ENCODE assay signal across 9 cellular contexts in the genomic region with DNA sequence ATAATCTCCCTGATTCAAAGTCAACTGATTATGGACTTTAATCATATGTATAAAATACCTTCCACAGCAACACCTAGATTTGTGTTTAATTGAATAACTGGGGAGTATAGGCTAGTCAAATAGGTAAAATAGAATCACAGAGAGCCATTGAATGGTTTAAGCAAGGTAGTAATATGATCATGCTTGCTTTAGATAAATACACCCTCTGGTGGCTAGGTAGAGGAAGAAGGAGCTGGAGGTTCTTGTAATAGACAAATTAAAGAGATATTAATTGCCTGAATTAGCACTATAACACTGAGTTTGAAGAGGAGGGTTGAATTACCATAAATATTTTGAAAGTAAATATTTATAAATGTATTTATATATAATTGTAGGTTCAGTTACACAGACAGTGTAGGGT. TPM values are rescaled to one million over a fixed set of nuclear protein-coding genes. Genes with fewer than 3 reads are reported as not detected.
DNase-seq lines count a peak whose midpoint lies in the region; ATAC-seq and TF ChIP-seq lines count a peak whose summit lies in the region.
"Had no signal": no experiment of that assay in that cellular context is flagged by ENCODE, and none has a peak within 500 bp of the region (broad histone marks: within the 10 kb centered on the region; RNA-seq: fewer than 3 reads in every experiment).

No MANE protein-coding gene starts in this region.

- TF ChIP-seq POLR2A in body of pancreas (IDR thresholded peaks at IDR 0.05): no peak
- TF ChIP-seq POLR2A in right lobe of liver (IDR thresholded peaks at IDR 0.05): no peak

- no peaks in the 10 kb centered on the region for H3K36me3 ChIP-seq in body of pancreas (replicated peaks in 1 of 2; ENCODE audit: insufficient read depth in 1 of 2, low read depth in 2 of 2)
- H3K36me3 ChIP-seq in right lobe of liver: no peaks in the 10 kb centered on the region

- H3K4me1 Mint-ChIP-seq in activated T-cell treated with anti-CD3 and anti-CD28 coated beads, Interleukin-2, amount 50 U/mL, for 24 hours (ENCODE audit: low read depth): no peaks in the 10 kb centered on the region

- H3K27ac ChIP-seq in body of pancreas (no peak overlapping the region), right lobe of liver (no peak overlapping the region), substantia nigra (ENCODE audit: low read depth, low read length, poor library complexity, severe bottlenecking) (no peak overlapping the region)

- no peaks in the 10 kb centered on the region for H3K4me1 ChIP-seq in body of pancreas
- no peaks in the 10 kb centered on the region for H3K4me1 ChIP-seq in right lobe of liver

- no peaks in the 10 kb centered on the region for H3K27me3 ChIP-seq in body of pancreas
- no peaks in the 10 kb centered on the region for H3K27me3 ChIP-seq in right lobe of liver

- H3K4me3 ChIP-seq in body of pancreas (no peak overlapping the region), right lobe of liver (no peak overlapping the region)

- intact Hi-C loops in body of pancreas (cut with DNase I): no loop called here
- intact Hi-C loops in right lobe of liver (cut with DNase I): loop anchor here in 1 of 2 donors (10.0 kb wide), 1 partner anchor 155 kb away; no protein-coding TSS in a partner anchor
- intact Hi-C loops in head of caudate nucleus (cut with DNase I): no loop called here

- H3K27me3 Mint-ChIP-seq in activated T-cell treated with anti-CD3 and anti-CD28 coated beads, Interleukin-2, amount 50 U/mL, for 24 hours: no peaks in the 10 kb centered on the region

- H3K36me3 Mint-ChIP-seq in activated T-cell treated with anti-CD3 and anti-CD28 coated beads, Interleukin-2, amount 50 U/mL, for 24 hours (ENCODE audit: low read depth): no peaks in the 10 kb centered on the region

- H3K27ac Mint-ChIP-seq in activated T-cell treated with anti-CD3 and anti-CD28 coated beads, Interleukin-2, amount 50 U/mL, for 24 hours: no peak overlapping the region
- H3K27ac Mint-ChIP-seq: activated T-helper 2 cell treated with anti-CD3 and anti-CD28 coated beads, Interferon-gamma antibody, Interleukin-2, Interleukin-4, amounts not matched to agents 10 μg/mL and 5 μg/mL and 100 μg/mL, durations not matched to agents 14 hours and 24 hours and 36 hours had no signal

- H3K4me3 Mint-ChIP-seq in activated T-cell treated with anti-CD3 and anti-CD28 coated beads, Interleukin-2, amount 50 U/mL, for 24 hours: no peak overlapping the region

- no peak for ATAC-seq in body of pancreas
- peak; percentile 48 to 75 (median 57) for ATAC-seq in right lobe of liver

- H3K9me3 Mint-ChIP-seq in activated T-cell treated with anti-CD3 and anti-CD28 coated beads, Interleukin-2, amount 50 U/mL, for 24 hours: no peaks in the 10 kb centered on the region
- H3K9me3 Mint-ChIP-seq: activated T-helper 2 cell treated with anti-CD3 and anti-CD28 coated beads, Interferon-gamma antibody, Interleukin-2, Interleukin-4, amounts not matched to agents 10 μg/mL and 5 μg/mL and 100 μg/mL, durations not matched to agents 14 hours and 24 hours and 36 hours had no signal

- DNase-seq in DMS53 treated with DMSO at 0.1 percent for 48 hours (lab: John Stamatoyannopoulos, UW; ENCODE audit: unreplicated experiment): peak; percentile 61
- peak; percentile 68 for DNase-seq in NCI-H146 treated with DMSO at 0.1 percent for 48 hours (lab: John Stamatoyannopoulos, UW; ENCODE audit: unreplicated experiment)
- DNase-seq in body of pancreas: no peak
- no peak for DNase-seq in right lobe of liver
- DNase-seq in effector CD8-positive, alpha-beta T cell (lab: John Stamatoyannopoulos, UW): no peak
- no peak for DNase-seq in substantia nigra (lab: John Stamatoyannopoulos, UW)
- DNase-seq in head of caudate nucleus: no peak
- DNase-seq in activated T-cell treated with anti-CD3 and anti-CD28 coated beads, Interleukin-2, amount 50 U/mL, for 24 hours: no peak

- no peaks in the 10 kb centered on the region for H3K9me3 ChIP-seq in body of pancreas
- H3K9me3 ChIP-seq in right lobe of liver: no peaks in the 10 kb centered on the region

- peak in 4 of 7 experiments; percentile 26 to 37 (median 30) for TF ChIP-seq CTCF in body of pancreas (IDR thresholded peaks at IDR 0.05)
- peak; percentile 37 to 48 (median 40) for TF ChIP-seq CTCF in right lobe of liver (IDR thresholded peaks at IDR 0.05)

RNA-seq across cellular contexts. Expression of a gene that starts 40.3 kb away (rescaled TPM):
- total RNA-seq in body of pancreas: 10 to 100 TPM in 1 of 2 donors, 1 to 10 TPM in 1; 5.3 to 10.6 TPM
- total RNA-seq in right lobe of liver: 1 to 10 TPM in 4 of 6 experiments, under 1 TPM in 2; 0.62 to 6.4 (median 1.9) TPM

Comparison
In these comparisons a context has a peak if more than half of its experiments do, and no peak if none do; other contexts are left out.
1. DNase-seq: peak in DMS53 treated with DMSO at 0.1 percent for 48 hours (single experiment) and NCI-H146 treated with DMSO at 0.1 percent for 48 hours (single experiment); none in body of pancreas (0 of 4), right lobe of liver (0 of 3), effector CD8-positive, alpha-beta T cell (single experiment), substantia nigra (0 of 49), head of caudate nucleus (0 of 42) and activated T-cell treated with anti-CD3 and anti-CD28 coated beads, Interleukin-2, amount 50 U/mL, for 24 hours (single experiment).